8 cellular contexts compared by ENCODE assay signal in genomic region chr14:75279739-75280447, GRCh38. TPM values are rescaled to one million over a fixed set of nuclear protein-coding genes. Genes with fewer than 3 reads are reported as not detected.
DNase-seq lines count a peak whose midpoint lies in the region; ATAC-seq and TF ChIP-seq lines count a peak whose summit lies in the region.

No MANE protein-coding gene starts in this region.

- H4K5ac ChIP-seq in H9 (ENCODE audit: insufficient read length, low read depth, low read length): no peak overlapping the region

- H3K9me3 ChIP-seq in H9 (ENCODE audit: control insufficient read depth, low read depth, low read length): no peaks in the 10 kb centered on the region
- no peaks in the 10 kb centered on the region for H3K9me3 ChIP-seq in trophoblast cell (ENCODE audit: insufficient read depth, low read depth, low read length)

- H2AK5ac ChIP-seq in H9 (ENCODE audit: insufficient read length, low read length) (no peak overlapping the region), trophoblast cell (ENCODE audit: low read length) (no peak overlapping the region)

- H4K8ac ChIP-seq in H9 (replicated peaks; ENCODE audit: insufficient read length, low read depth, low read length): no peak overlapping the region
- no peak overlapping the region for H4K8ac ChIP-seq in trophoblast cell (ENCODE audit: low read depth, low read length)

- H3K56ac ChIP-seq in H9 (ENCODE audit: insufficient read length, low read depth, low read length): no peak overlapping the region

- no peak overlapping the region for H4K12ac ChIP-seq in trophoblast cell (ENCODE audit: low read depth, low read length)

- H2BK12ac ChIP-seq in H9 (ENCODE audit: insufficient read length, low read depth, low read length) (no peak overlapping the region), trophoblast cell (ENCODE audit: low read length) (no peak overlapping the region)

- no peak overlapping the region for H3T11ph ChIP-seq in H9 (ENCODE audit: low read length)

- H3K27me3 ChIP-seq in H9 (ENCODE audit: insufficient read depth, low read length) (no peaks in the 10 kb centered on the region; the same call in 1 of the 2 replicates), trophoblast cell (ENCODE audit: insufficient read depth, low read length) (no peaks in the 10 kb centered on the region)

- no peak overlapping the region for H2BK15ac ChIP-seq in H9 (ENCODE audit: low read depth, low read length)

- H3K9ac ChIP-seq in H9 (ENCODE audit: extremely low read depth, insufficient read length, low read length) (peak overlapping the region; percentile 90), trophoblast cell (ENCODE audit: low read length) (peak overlapping the region; percentile 43)

- H2AFZ ChIP-seq in H9 (ENCODE audit: low read length) (no peak overlapping the region), trophoblast cell (ENCODE audit: insufficient read depth, low read length, poor library complexity) (no peak overlapping the region)

- H3K4ac ChIP-seq in H9 (ENCODE audit: low read depth, low read length): no peak overlapping the region; the same call in 1 of the 2 replicates
- H3K4ac ChIP-seq in trophoblast cell (ENCODE audit: low read depth, low read length): no peak overlapping the region

- TF ChIP-seq CTCF in H9 (conservative IDR thresholded peaks at IDR 0.05) (no peak), GM10248 (IDR thresholded peaks at IDR 0.05; ENCODE audit: control extremely low read depth, extremely low read depth, low read depth, missing control alignments) (no peak)
- no peak for TF ChIP-seq CTCF in activated CD8-positive, alpha-beta T cell treated with anti-CD3 and anti-CD28 coated beads for 36 hours (IDR thresholded peaks at IDR 0.05)

- peak overlapping the region; percentile 90 to 96 for H3K4me3 Mint-ChIP-seq in H9
- peak overlapping the region; percentile 86 for H3K4me3 Mint-ChIP-seq in activated CD8-positive, alpha-beta T cell treated with anti-CD3 and anti-CD28 coated beads for 36 hours

- H2BK120ac ChIP-seq in H9 (ENCODE audit: low read depth, low read length, poor library complexity, severe bottlenecking) (no peak overlapping the region), trophoblast cell (ENCODE audit: insufficient read depth, low read length, poor library complexity) (no peak overlapping the region)

- H4K20me1 ChIP-seq in H9 (ENCODE audit: control insufficient read depth, insufficient read depth, insufficient read length): no peaks in the 10 kb centered on the region

- peaks cover 50% of the 10 kb centered on the region for H3K27me3 Mint-ChIP-seq in H9 (ENCODE audit: low read depth)
- H3K27me3 Mint-ChIP-seq in activated CD8-positive, alpha-beta T cell treated with anti-CD3 and anti-CD28 coated beads for 36 hours: peaks cover 20% of the 10 kb centered on the region

- peak overlapping the region; percentile 73 for H3K4me2 ChIP-seq in H9 (ENCODE audit: insufficient read depth, insufficient read length, low read length)
- H3K4me2 ChIP-seq in trophoblast cell (ENCODE audit: low read length): peak overlapping the region; percentile 71

- DNase-seq in H9 (peak; percentile 72), Right ventricle myocardium superior (peak; percentile 57), trophoblast cell (peak in 1 of 2 donors; percentile 51), GM10248 (ENCODE audit: extremely low spot score) (no peak), GM19240 (ENCODE audit: insufficient read length, low spot score) (no peak), NCI-H510A treated with DMSO at 0.1 percent for 48 hours (lab: John Stamatoyannopoulos, UW) (no peak)
- no peak for DNase-seq in activated CD8-positive, alpha-beta T cell treated with anti-CD3 and anti-CD28 coated beads for 36 hours
- DNase-seq in NK-92 treated with Interleukin-12 subunit alpha and Interleukin-12 subunit beta, amount 100 ng/mL, for 24 hours (lab: John Stamatoyannopoulos, UW): no peak

- WGBS in H9 (ENCODE audit: extremely low coverage, insufficient read length, low lambda C conversion rate): no CpG with 5 or more reads among the region's 27 CpGs
- WGBS in trophoblast cell (ENCODE audit: extremely low coverage, insufficient coverage, insufficient read length): no CpG with 5 or more reads among the region's 27 CpGs

- peaks cover 25% of the 10 kb centered on the region for H3K23me2 ChIP-seq in H9 (ENCODE audit: insufficient read length, low read depth, low read length, poor library complexity, severe bottlenecking)

- peaks cover 29 to 40% of the 10 kb centered on the region in 2 experiments for H3K4me1 Mint-ChIP-seq in H9
- H3K4me1 Mint-ChIP-seq in activated CD8-positive, alpha-beta T cell treated with anti-CD3 and anti-CD28 coated beads for 36 hours (ENCODE audit: low read depth): peaks cover 32% of the 10 kb centered on the region

- H3K27ac Mint-ChIP-seq in H9: peak overlapping the region; percentile 35 to 89 (median 73); a peak in 5 of 7 replicates
- peak overlapping the region; percentile 95 for H3K27ac Mint-ChIP-seq in activated CD8-positive, alpha-beta T cell treated with anti-CD3 and anti-CD28 coated beads for 36 hours

- intact Hi-C loops in activated CD8-positive, alpha-beta T cell treated with anti-CD3 and anti-CD28 coated beads for 36 hours (cut with micrococcal nuclease): loop anchor here (5.0 kb wide), 1 partner anchor 33 kb away; no protein-coding TSS in a partner anchor
- intact Hi-C loops in Right ventricle myocardium superior (cut with DNase I): no loop called here

- H3K14ac ChIP-seq in H9 (ENCODE audit: insufficient read depth, low read length) (peak overlapping the region; percentile 99), trophoblast cell (ENCODE audit: low read length) (no peak overlapping the region)

- H3K23ac ChIP-seq in H9 (ENCODE audit: insufficient read length, low read depth, low read length) (no peak overlapping the region), trophoblast cell (ENCODE audit: low read length) (no peak overlapping the region)

- H3K4me1 ChIP-seq in H9 (ENCODE audit: insufficient read depth, low read length) (peaks cover 3% of the 10 kb centered on the region; the same call in 1 of the 2 replicates), trophoblast cell (ENCODE audit: control insufficient read depth in 1 of 2, insufficient read depth in 2 of 2, low read length in 2 of 2) (peaks cover 13 to 23% of the 10 kb centered on the region in 2 experiments)

- peaks cover 17 to 30% (median 28%) of the 10 kb centered on the region in 3 experiments for H3K36me3 Mint-ChIP-seq in H9 (ENCODE audit: insufficient read depth in 1 of 3, low read depth in 3 of 3)
- peaks cover 27% of the 10 kb centered on the region for H3K36me3 Mint-ChIP-seq in activated CD8-positive, alpha-beta T cell treated with anti-CD3 and anti-CD28 coated beads for 36 hours (ENCODE audit: low read depth)

- no peak overlapping the region for H4K91ac ChIP-seq in H9 (ENCODE audit: insufficient read length, low read depth, low read length)
- H4K91ac ChIP-seq in trophoblast cell (ENCODE audit: low read depth, low read length): no peak overlapping the region

- no peak overlapping the region for H2BK20ac ChIP-seq in H9 (ENCODE audit: low read depth, low read length, poor library complexity, severe bottlenecking)

- CTCF ChIA-PET in activated CD8-positive, alpha-beta T cell treated with anti-CD3 and anti-CD28 coated beads for 36 hours (lab: Charles Lee): interaction anchor here (2.5 to 6.6 kb wide), 3 partner anchors 10 to 148 kb away, joined by 11 to 55 read pairs (median 13); no protein-coding TSS in a partner anchor
- CTCF ChIA-PET in GM10248 (lab: Yijun Ruan, JAX): interaction anchor here (6.1 kb wide), 1 partner anchor 13 kb away, joined by 42 read pairs; no protein-coding TSS in a partner anchor

- H3K18ac ChIP-seq in H9 (ENCODE audit: insufficient read length, low read depth, low read length) (peak overlapping the region; percentile 98), trophoblast cell (ENCODE audit: low read length) (no peak overlapping the region)

- H3K79me1 ChIP-seq in H9 (ENCODE audit: insufficient read depth, low read depth, low read length, poor library complexity, severe bottlenecking): no peaks in the 10 kb centered on the region
- H3K79me1 ChIP-seq in trophoblast cell (ENCODE audit: low read length): peaks cover 23% of the 10 kb centered on the region

- no peak overlapping the region for H2BK5ac ChIP-seq in H9 (ENCODE audit: insufficient read length, low read length)
- no peak overlapping the region for H2BK5ac ChIP-seq in trophoblast cell (ENCODE audit: low read depth, low read length, poor library complexity)

- peaks cover 10 to 14% of the 10 kb centered on the region in 2 experiments for H3K36me3 ChIP-seq in trophoblast cell (ENCODE audit: control insufficient read depth in 1 of 2, insufficient read depth in 2 of 2, low read length in 2 of 2)

- no peaks in the 10 kb centered on the region for H3K79me2 ChIP-seq in H9 (ENCODE audit: insufficient read depth, low read length)
- H3K79me2 ChIP-seq in trophoblast cell (ENCODE audit: control insufficient read depth, insufficient read depth, low read length, poor library complexity): peaks cover 7% of the 10 kb centered on the region

- no peak for ATAC-seq in activated CD8-positive, alpha-beta T cell treated with anti-CD3 and anti-CD28 coated beads for 36 hours
- ATAC-seq in Right ventricle myocardium superior (ENCODE audit: poor library complexity): no peak

- peak overlapping the region; percentile 83 for H3K4me3 ChIP-seq in trophoblast cell (ENCODE audit: low read depth, low read length)

- H3K9me3 Mint-ChIP-seq in H9: peaks cover 0 to 3% of the 10 kb centered on the region in 2 experiments; a peak in 2 of 5 replicates
- H3K9me3 Mint-ChIP-seq in activated CD8-positive, alpha-beta T cell treated with anti-CD3 and anti-CD28 coated beads for 36 hours: no peaks in the 10 kb centered on the region

- POLR2A ChIA-PET in activated CD8-positive, alpha-beta T cell treated with anti-CD3 and anti-CD28 coated beads for 36 hours (lab: Charles Lee): interaction anchor here (0.8 to 2.1 kb wide), 9 partner anchors 9 to 104 kb away, joined by 3 to 11 read pairs (median 4); no protein-coding TSS in a partner anchor
- POLR2A ChIA-PET in GM10248 (lab: Yijun Ruan, JAX): interaction anchor here (1.0 to 2.2 kb wide), 3 partner anchors 10 to 14 kb away, joined by 3 to 9 read pairs (median 4); no protein-coding TSS in a partner anchor

- H3K27ac ChIP-seq in H9 (ENCODE audit: insufficient read length, low read depth, low read length): peak overlapping the region; percentile 9
- no peak overlapping the region for H3K27ac ChIP-seq in trophoblast cell (ENCODE audit: low read depth, low read length)

RNA-seq across cellular contexts. Expression of gene FOS, which starts 1.3 kb away (rescaled TPM):
- total RNA-seq in H9 (2021) (28.1 and 33.9 TPM in 2 replicates), Right ventricle myocardium superior (11.9 TPM)
- 10 to 100 TPM; 81.8 to 84.6 TPM for total RNA-seq in activated CD8-positive, alpha-beta T cell treated with anti-CD3 and anti-CD28 coated beads for 36 hours
- 26.6 and 30.7 TPM in 2 replicates for polyA plus RNA-seq in trophoblast cell (2013)

Comparison
In these comparisons a context has a peak if more than half of its experiments do, and no peak if none do; other contexts are left out.
1. DNase-seq: peak in H9 (single experiment) and Right ventricle myocardium superior (single experiment); none in activated CD8-positive, alpha-beta T cell treated with anti-CD3 and anti-CD28 coated beads for 36 hours (single experiment), GM10248 (single experiment), NK-92 treated with Interleukin-12 subunit alpha and Interleukin-12 subunit beta, amount 100 ng/mL, for 24 hours (single experiment), GM19240 (single experiment) and NCI-H510A treated with DMSO at 0.1 percent for 48 hours (single experiment).